Comparison of ENCODE assay signal across 23 cellular contexts in the genomic region with DNA sequence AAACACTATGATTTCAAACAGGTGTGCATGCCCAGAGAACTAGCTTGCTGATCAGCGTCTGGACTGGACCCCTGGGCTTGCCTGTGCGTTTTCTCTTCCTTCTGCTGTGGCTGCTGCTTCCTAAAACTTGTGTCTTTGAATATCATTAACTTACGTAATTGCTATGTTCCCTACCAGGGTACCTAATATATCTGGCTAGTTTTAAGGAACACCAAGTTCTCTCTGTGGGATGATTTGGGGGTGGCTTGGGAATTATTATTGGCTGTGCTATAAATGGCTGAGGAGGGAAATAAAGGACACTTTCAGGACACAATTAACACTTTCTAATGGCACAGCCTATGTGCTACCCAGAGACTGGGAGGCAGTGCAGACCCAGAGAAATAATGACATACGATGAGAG.
"Had no signal": no experiment of that assay in that cellular context is flagged by ENCODE, and none has a peak within 500 bp of the region (broad histone marks: within the 10 kb centered on the region; RNA-seq: fewer than 3 reads in every experiment).

No MANE protein-coding gene starts in this region.

- DNase-seq: activated CD4-positive, alpha-beta memory T cell treated with anti-CD3 and anti-CD28 coated beads for 36 hours; activated CD4-positive, alpha-beta T cell treated with anti-CD3 and anti-CD28 coated beads for 36 hours; activated CD4-positive, alpha-beta T cell treated with anti-CD3 and anti-CD28 coated beads, Interleukin-2, amount 50 U/mL, for 1 hour; activated CD8-positive, alpha-beta memory T cell treated with anti-CD3 and anti-CD28 coated beads, Interleukin-2, amount 50 U/mL, for 4 hours; activated gamma-delta T cell treated with Interleukin-2 at 50 U/mL for 16 hours; activated naive CD4-positive, alpha-beta T cell treated with anti-CD3 and anti-CD28 coated beads for 36 hours; activated T-cell treated with anti-CD3 and anti-CD28 coated beads for 4 hours; activated T-cell treated with anti-CD3 and anti-CD28 coated beads, Interleukin-2, amount 50 U/mL, for 4 hours; adrenal gland; body of pancreas; NCI-H1105; NCI-H1417 treated with DMSO at 0.1 percent for 48 hours; NCI-H187; NCI-H2029 treated with DMSO at 0.1 percent for 48 hours; NCI-H2107; NCI-H2171; NCI-H510A; NCI-H774; PC-9; Right ventricle myocardium superior; SW 1271; T1000 had no signal

- H3K27ac ChIP-seq: adrenal gland, body of pancreas, breast epithelium, PC-9 had no signal

- H3K9me3 ChIP-seq: adrenal gland, body of pancreas, breast epithelium had no signal

- H3K4me3 ChIP-seq: adrenal gland, body of pancreas, breast epithelium, PC-9 had no signal

- H3K27me3 ChIP-seq: adrenal gland, body of pancreas, breast epithelium had no signal

- H3K36me3 ChIP-seq: adrenal gland, breast epithelium had no signal
